In the genomic region with DNA sequence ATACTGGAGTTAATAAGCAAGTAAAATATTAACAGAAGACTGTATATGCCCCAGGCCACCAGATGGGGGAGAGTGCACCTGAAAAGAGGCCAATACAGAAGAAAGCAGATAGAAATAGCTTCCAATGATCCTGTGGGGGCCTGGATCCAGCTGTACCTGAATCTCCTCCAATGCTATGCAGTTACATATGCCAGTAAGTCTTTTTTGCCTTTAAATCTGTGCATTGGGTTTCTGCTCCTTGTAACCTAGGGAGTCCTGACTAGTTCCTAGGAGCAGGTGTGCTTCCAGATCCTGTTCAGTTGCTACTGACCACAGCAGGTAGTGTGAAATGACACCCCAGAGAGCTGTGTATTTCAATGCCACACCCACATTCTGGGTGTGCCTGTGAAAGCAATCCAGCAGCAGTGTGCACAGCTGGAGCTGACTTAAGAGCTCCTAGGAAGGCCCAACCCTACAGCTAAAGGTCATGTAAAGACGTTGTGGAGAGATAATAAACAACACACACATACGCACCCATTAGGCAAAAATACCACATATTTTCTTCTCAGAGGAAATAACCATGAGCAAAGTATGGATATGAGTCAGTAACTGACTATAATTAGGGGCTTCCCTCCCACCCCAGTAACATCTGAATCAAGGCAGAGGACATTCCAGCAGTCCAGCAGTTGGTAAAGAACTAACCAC, we compare ENCODE assay signal across 8 cellular contexts.
A peak's percentile ranks its signal among the peaks of the same experiment; 100 is the strongest.
DNase-seq lines count a peak whose midpoint lies in the region; ATAC-seq, FAIRE-seq and TF ChIP-seq lines count a peak whose summit lies in the region.

No MANE protein-coding gene starts in this region.

- peaks cover 21% of the 10 kb centered on the region for H3K36me3 Mint-ChIP-seq in stimulated activated memory B cell treated with anti-CD40 and anti-IgM and Interleukin-4, amounts not matched to agents 10 μg/mL and 1 μg/mL and 100 μg/mL, for 72 hours

- no peak for TF ChIP-seq POLR2A in GM12892 (IDR thresholded peaks at IDR 0.05; ENCODE audit: low read depth, low read length)

- intact Hi-C loops in ascending aorta (cut with DNase I): no loop called here

- H3K4me3 Mint-ChIP-seq in stimulated activated memory B cell treated with anti-CD40 and anti-IgM and Interleukin-4, amounts not matched to agents 10 μg/mL and 1 μg/mL and 100 μg/mL, for 72 hours: peak overlapping the region; percentile 11

- H3K27ac ChIP-seq in duodenal mucosa (ENCODE audit: low read depth, low read length): peak overlapping the region; percentile 46
- H3K27ac ChIP-seq in ascending aorta: no peak overlapping the region

- peak; percentile 91 for ATAC-seq in HG02642 (IDR thresholded peaks at IDR 0.05; ENCODE audit: poor library complexity, unreplicated experiment)
- ATAC-seq in stimulated activated memory B cell treated with anti-CD40 and anti-IgM and Interleukin-4, amounts not matched to agents 10 μg/mL and 1 μg/mL and 100 μg/mL, for 72 hours: peak; percentile 98

- peak overlapping the region; percentile 86 for H3K27ac Mint-ChIP-seq in stimulated activated memory B cell treated with anti-CD40 and anti-IgM and Interleukin-4, amounts not matched to agents 10 μg/mL and 1 μg/mL and 100 μg/mL, for 72 hours

- H3K36me3 ChIP-seq in duodenal mucosa (ENCODE audit: control insufficient read depth in 1 of 2, insufficient read depth in 2 of 2, low read length in 2 of 2) (no peaks in the 10 kb centered on the region), ascending aorta (no peaks in the 10 kb centered on the region)

- FAIRE-seq in GM12892 (lab: Jason Lieb, UNC): peak; percentile 85

- peaks cover 81% of the 10 kb centered on the region for H3K4me1 Mint-ChIP-seq in stimulated activated memory B cell treated with anti-CD40 and anti-IgM and Interleukin-4, amounts not matched to agents 10 μg/mL and 1 μg/mL and 100 μg/mL, for 72 hours

- no peaks in the 10 kb centered on the region for H3K27me3 Mint-ChIP-seq in stimulated activated memory B cell treated with anti-CD40 and anti-IgM and Interleukin-4, amounts not matched to agents 10 μg/mL and 1 μg/mL and 100 μg/mL, for 72 hours

- DNase-seq in AG09319 (ENCODE audit: extremely low read depth, low read depth) (peak; percentile 69), GM12892 (ENCODE audit: insufficient read length) (no peak), NCI-H460 (ENCODE audit: extremely low read depth, low read depth) (peak; percentile 64), hypothalamus (lab: John Stamatoyannopoulos, UW) (no peak), ascending aorta (ENCODE audit: low spot score in 2 of 2) (no peak)

- no peaks in the 10 kb centered on the region for H3K27me3 ChIP-seq in duodenal mucosa (ENCODE audit: control insufficient read depth in 1 of 2, insufficient read depth in 2 of 2, low read length in 2 of 2)
- no peaks in the 10 kb centered on the region for H3K27me3 ChIP-seq in ascending aorta

- H3K9me3 ChIP-seq in duodenal mucosa (ENCODE audit: control insufficient read depth in 1 of 2, low read length in 2 of 2): no peaks in the 10 kb centered on the region
- H3K9me3 ChIP-seq in ascending aorta: no peaks in the 10 kb centered on the region

- H3K9me3 Mint-ChIP-seq in stimulated activated memory B cell treated with anti-CD40 and anti-IgM and Interleukin-4, amounts not matched to agents 10 μg/mL and 1 μg/mL and 100 μg/mL, for 72 hours: peaks cover 8% of the 10 kb centered on the region

- no peak overlapping the region for H3K4me3 ChIP-seq in duodenal mucosa (ENCODE audit: low read depth in 1 of 2, low read length in 2 of 2)
- H3K4me3 ChIP-seq in ascending aorta: no peak overlapping the region

- peak overlapping the region in 1 of 2 donors; percentile 2 for H3K9ac ChIP-seq in duodenal mucosa (ENCODE audit: low read depth in 1 of 2, low read length in 2 of 2)

- peak; percentile 9; the same call in 1 of the 2 replicates for TF ChIP-seq CTCF in AG09319 (IDR thresholded peaks at IDR 0.05; ENCODE audit: low read depth, low read length)
- no peak for TF ChIP-seq CTCF in ascending aorta (IDR thresholded peaks at IDR 0.05)

- H3K4me1 ChIP-seq in duodenal mucosa (ENCODE audit: control insufficient read depth in 1 of 2, insufficient read depth in 2 of 2, low read length in 2 of 2) (peaks cover 26% of the 10 kb centered on the region in 2 donors), ascending aorta (no peaks in the 10 kb centered on the region)

Comparison
In these comparisons a context has a peak if more than half of its experiments do, and no peak if none do; other contexts are left out.
1. DNase-seq: peak in AG09319 (single experiment) and NCI-H460 (single experiment); none in GM12892 (single experiment), hypothalamus (0 of 51) and ascending aorta (0 of 2).